In genomic region chr20:17557675-17558006, GRCh38 we compare ENCODE assay signal across 2 cellular contexts.
TF ChIP-seq lines count a peak whose summit lies in the region.

No MANE protein-coding gene starts in this region.

TF ChIP-seq in HepG2, 621 proteins besides CTCF, POLR2A, EP300 and RAD21:
- TF ChIP-seq FOSL2 (CRISPR knock-in tag; IDR thresholded peaks at IDR 0.05) (peak; percentile 64), ZMYM3 (CRISPR knock-in tag; IDR thresholded peaks at IDR 0.05) (no peak), ZNF142 (CRISPR knock-in tag; IDR thresholded peaks at IDR 0.05) (no peak), RBM22 (optimal IDR thresholded peaks at IDR 0.05; ENCODE audit: low read length) (no peak), SAP130 (CRISPR knock-in tag; IDR thresholded peaks at IDR 0.05; ENCODE audit: low read depth) (peak; percentile 46; the same call in 1 of the 2 replicates), FOXO4 (CRISPR knock-in tag; conservative IDR thresholded peaks at IDR 0.05) (no peak)

TF ChIP-seq in liver, 16 proteins besides CTCF, POLR2A, EP300 and RAD21:
- TF ChIP-seq YY1 (IDR thresholded peaks at IDR 0.05), result no peak
- TF ChIP-seq FOXA2 (IDR thresholded peaks at IDR 0.05), result no peak
TF ChIP-seq in liver: peak in this region for 0.
